In genomic region chr10:116828121-116828520, GRCh38 we compare ENCODE assay signal across 4 cellular contexts. TPM values are rescaled to one million over a fixed set of nuclear protein-coding genes. Genes with fewer than 3 reads are reported as not detected.
"Had no signal": no experiment of that assay in that cellular context is flagged by ENCODE, and none has a peak within 500 bp of the region (broad histone marks: within the 10 kb centered on the region; RNA-seq: fewer than 3 reads in every experiment).

No MANE protein-coding gene starts in this region.

- ATAC-seq: GM12878 had no signal

- DNase-seq: GDM1, GF-D8 had no signal

- H3K4me3 ChIP-seq: GM12878 had no signal

RNA-seq across cellular contexts. Expression of gene ENO4, which starts 21.2 kb away (rescaled TPM):
- total RNA-seq: G401, GM12878 had no signal
